Comparison of ENCODE assay signal across 13 cellular contexts in genomic region chr3:6132684-6133432, GRCh38.
"Had no signal": no experiment of that assay in that cellular context is flagged by ENCODE, and none has a peak within 500 bp of the region (broad histone marks: within the 10 kb centered on the region; RNA-seq: fewer than 3 reads in every experiment).

No MANE protein-coding gene starts in this region.

- ATAC-seq: foreskin keratinocyte; left lobe of liver; mucosa of descending colon; naive thymus-derived CD8-positive, alpha-beta T cell; stimulated activated effector memory CD8-positive, alpha-beta T cell treated with anti-CD3 and anti-CD28 coated beads, Interleukin-12 subunit alpha, Interleukin-12 subunit beta, amount 100 ng/mL, for 72 hours; WTC11 had no signal

- DNase-seq: activated CD4-positive, alpha-beta T cell treated with anti-CD3 and anti-CD28 coated beads, Interleukin-2, amount 10 ng/mL, durations not matched to agents 24 days and 14 days; activated naive CD4-positive, alpha-beta T cell treated with Interleukin-2 at 50 U/mL for 16 hours; foreskin keratinocyte; mucosa of descending colon; naive thymus-derived CD8-positive, alpha-beta T cell; small intestine; thyroid gland had no signal

- FAIRE-seq: astrocyte, endothelial cell of umbilical vein, small intestine, urothelium cell line had no signal
